20 cellular contexts compared by ENCODE assay signal in genomic region chr11:131561486-131561885, GRCh38.
"Had no signal": no experiment of that assay in that cellular context is flagged by ENCODE, and none has a peak within 500 bp of the region (broad histone marks: within the 10 kb centered on the region; RNA-seq: fewer than 3 reads in every experiment).

No MANE protein-coding gene starts in this region.

- H3K36me3 ChIP-seq: cardiac muscle cell, colonic mucosa, heart left ventricle, right atrium auricular region, WERI-Rb-1 had no signal

- H3K4me1 ChIP-seq: colonic mucosa, foreskin keratinocyte, heart left ventricle, right atrium auricular region had no signal

- H3K4me3 ChIP-seq: cardiac muscle cell, colonic mucosa, heart left ventricle, mucosa of descending colon, right atrium auricular region had no signal

- H3K27me3 ChIP-seq: cardiac muscle cell, colonic mucosa, foreskin keratinocyte, heart left ventricle, right atrium auricular region had no signal

- DNase-seq: activated CD4-positive, alpha-beta memory T cell treated with anti-CD3 and anti-CD28 coated beads for 36 hours; activated CD4-positive, alpha-beta T cell treated with anti-CD3 and anti-CD28 coated beads for 36 hours; activated CD8-positive, alpha-beta memory T cell treated with anti-CD3 and anti-CD28 coated beads, Interleukin-2, amount 10 ng/mL, durations not matched to agents 7 days and 5 days; activated effector memory CD4-positive, alpha-beta T cell treated with Interleukin-2 at 50 U/mL for 16 hours; activated naive CD4-positive, alpha-beta T cell treated with anti-CD3 and anti-CD28 coated beads, Interleukin-2, amount 50 U/mL, for 16 hours; activated T-cell treated with anti-CD3 and anti-CD28 coated beads, Interleukin-2, amount 50 U/mL, for 1 hour; colonic mucosa; effector CD4-positive, alpha-beta T cell; foreskin keratinocyte; heart left ventricle; mammary epithelial cell; mucosa of descending colon; naive thymus-derived CD4-positive, alpha-beta T cell; nucleus accumbens; stimulated activated CD4-positive, alpha-beta T cell treated with anti-CD3 and anti-CD28 coated beads, Interleukin-2, amount 100 ng/mL, for 48 hours; stimulated activated naive CD4-positive, alpha-beta T cell; trophoblast cell; WERI-Rb-1 had no signal

- H3K27ac ChIP-seq: cardiac muscle cell, colonic mucosa, foreskin keratinocyte, heart left ventricle, right atrium auricular region, WERI-Rb-1 had no signal

- H3K9me3 ChIP-seq: colonic mucosa, heart left ventricle, mucosa of descending colon, right atrium auricular region had no signal
